Comparison of ENCODE assay signal across 12 cellular contexts in genomic region chr3:179464296-179465092, GRCh38. TPM values are rescaled to one million over a fixed set of nuclear protein-coding genes. Genes with fewer than 3 reads are reported as not detected.
DNase-seq lines count a peak whose midpoint lies in the region; ATAC-seq and TF ChIP-seq lines count a peak whose summit lies in the region.
"Had no signal": no experiment of that assay in that cellular context is flagged by ENCODE, and none has a peak within 500 bp of the region (broad histone marks: within the 10 kb centered on the region; RNA-seq: fewer than 3 reads in every experiment).

No MANE protein-coding gene starts in this region.

- peak overlapping the region; percentile 59 for H3K4me3 Mint-ChIP-seq in activated naive CD8-positive, alpha-beta T cell treated with anti-CD3 and anti-CD28 coated beads, Interleukin-2, amount 10 ng/mL, durations not matched to agents 7 days and 5 days
- peak overlapping the region; percentile 69 to 70 for H3K4me3 Mint-ChIP-seq in stimulated activated naive B cell treated with anti-CD40 and anti-IgM and Interleukin-4, amounts not matched to agents 10 μg/mL and 1 μg/mL and 100 μg/mL, for 72 hours

- POLR2A ChIA-PET in activated naive CD8-positive, alpha-beta T cell treated with anti-CD3 and anti-CD28 coated beads, Interleukin-2, amount 10 ng/mL, durations not matched to agents 7 days and 5 days (lab: Charles Lee) = interaction anchor here (1.1 kb wide), 1 partner anchor 13 kb away, joined by 5 read pairs; the partner anchor contains the start of gene GNB4
- POLR2A ChIA-PET in SK-N-SH (lab: Yijun Ruan, JAX) = no interaction called here

- no peak overlapping the region for H3K4me2 ChIP-seq in GM23248 (ENCODE audit: unreplicated experiment)
- H3K4me2 ChIP-seq in SK-N-SH = no peak overlapping the region

- H3K79me2 ChIP-seq in GM23248 (ENCODE audit: insufficient read depth) = no peaks in the 10 kb centered on the region
- H3K79me2 ChIP-seq in SK-N-SH (ENCODE audit: insufficient read depth) = no peaks in the 10 kb centered on the region

- no peaks in the 10 kb centered on the region for H3F3A ChIP-seq in GM23248 (ENCODE audit: insufficient read depth)
- no peaks in the 10 kb centered on the region for H3F3A ChIP-seq in SK-N-SH (replicated peaks; ENCODE audit: insufficient read depth)

- no peak overlapping the region for H3K27ac ChIP-seq in GM23248
- H3K27ac ChIP-seq in SK-N-SH (ENCODE audit: low read depth in 2 of 2, low read length in 1 of 2) = no peak overlapping the region
- H3K27ac ChIP-seq: right lobe of liver, tibial nerve had no signal

- H3K9ac ChIP-seq in GM23248 (no peak overlapping the region), SK-N-SH (no peak overlapping the region)

- H3K27ac Mint-ChIP-seq in activated naive CD8-positive, alpha-beta T cell treated with anti-CD3 and anti-CD28 coated beads, Interleukin-2, amount 10 ng/mL, durations not matched to agents 7 days and 5 days = peak overlapping the region; percentile 19
- peak overlapping the region; percentile 53 for H3K27ac Mint-ChIP-seq in stimulated activated naive B cell treated with anti-CD40 and anti-IgM and Interleukin-4, amounts not matched to agents 10 μg/mL and 1 μg/mL and 100 μg/mL, for 72 hours

- peak; percentile 14 for DNase-seq in activated CD4-positive, alpha-beta T cell treated with anti-CD3 and anti-CD28 coated beads for 48 hours
- no peak for DNase-seq in activated CD4-positive, alpha-beta T cell treated with anti-CD3 and anti-CD28 coated beads, Interleukin-2, amount 50 U/mL, for 48 hours
- peak; percentile 31 for DNase-seq in activated naive CD8-positive, alpha-beta T cell treated with anti-CD3 and anti-CD28 coated beads, Interleukin-2, amount 10 ng/mL, durations not matched to agents 7 days and 5 days
- peak; percentile 9 for DNase-seq in stimulated activated naive B cell treated with anti-CD40 and anti-IgM and Interleukin-4, amounts not matched to agents 10 μg/mL and 1 μg/mL and 100 μg/mL, for 72 hours
- no peak for DNase-seq in HuH-7.5 (ENCODE audit: low spot score)
- no peak for DNase-seq in GM23248
- no peak for DNase-seq in SK-N-SH
- DNase-seq: glutamatergic neuron, NCI-H446 treated with DMSO at 0.1 percent for 48 hours, right lobe of liver had no signal

- H3K4me3 ChIP-seq in GM23248 (no peak overlapping the region), SK-N-SH (ENCODE audit: low read depth in 2 of 2, low read length in 1 of 2) (no peak overlapping the region)
- H3K4me3 ChIP-seq: right lobe of liver, tibial nerve had no signal

- H3K27me3 ChIP-seq in GM23248 (replicated peaks; ENCODE audit: insufficient read depth) (no peaks in the 10 kb centered on the region), SK-N-SH (ENCODE audit: insufficient read depth) (no peaks in the 10 kb centered on the region; the same call in 1 of the 2 replicates)
- H3K27me3 ChIP-seq: right lobe of liver, tibial nerve had no signal

- TF ChIP-seq EP300 in SK-N-SH (IDR thresholded peaks at IDR 0.05; ENCODE audit: borderline replicate concordance in 1 of 2, low read depth in 1 of 2, low read length in 1 of 2) = no peak

- TF ChIP-seq RAD21 in SK-N-SH (IDR thresholded peaks at IDR 0.05; ENCODE audit: low read length) = no peak

- peak; percentile 50 for ATAC-seq in HG03175 (IDR thresholded peaks at IDR 0.05; ENCODE audit: unreplicated experiment)
- peak; percentile 73 for ATAC-seq in activated naive CD8-positive, alpha-beta T cell treated with anti-CD3 and anti-CD28 coated beads, Interleukin-2, amount 10 ng/mL, durations not matched to agents 7 days and 5 days (ENCODE audit: low read depth)
- peak; percentile 84 to 86 for ATAC-seq in stimulated activated naive B cell treated with anti-CD40 and anti-IgM and Interleukin-4, amounts not matched to agents 10 μg/mL and 1 μg/mL and 100 μg/mL, for 72 hours (replicated peaks)

- in situ Hi-C loops in GM23248 (cut with MboI) = no loop called here

- TF ChIP-seq CTCF in SK-N-SH (IDR thresholded peaks at IDR 0.05) = no peak

- no peaks in the 10 kb centered on the region for H4K20me1 ChIP-seq in GM23248 (ENCODE audit: insufficient read depth)
- no peaks in the 10 kb centered on the region for H4K20me1 ChIP-seq in SK-N-SH (ENCODE audit: insufficient read depth)

- peaks cover 9% of the 10 kb centered on the region for H3K4me1 Mint-ChIP-seq in activated naive CD8-positive, alpha-beta T cell treated with anti-CD3 and anti-CD28 coated beads, Interleukin-2, amount 10 ng/mL, durations not matched to agents 7 days and 5 days
- H3K4me1 Mint-ChIP-seq in stimulated activated naive B cell treated with anti-CD40 and anti-IgM and Interleukin-4, amounts not matched to agents 10 μg/mL and 1 μg/mL and 100 μg/mL, for 72 hours = peaks cover 12 to 21% of the 10 kb centered on the region in 2 donors

- H3K36me3 ChIP-seq in GM23248 (ENCODE audit: low read depth) (no peaks in the 10 kb centered on the region), SK-N-SH (replicated peaks in 1 of 2; ENCODE audit: control insufficient read depth in 1 of 2, insufficient read depth in 2 of 2, low read length in 1 of 2) (no peaks in the 10 kb centered on the region)
- H3K36me3 ChIP-seq: right lobe of liver, tibial nerve had no signal

- CTCF ChIA-PET in SK-N-SH (lab: Yijun Ruan, JAX) = interaction anchor here (1.2 kb wide), 1 partner anchor 62 kb away, joined by 4 read pairs; no protein-coding TSS in a partner anchor

- no peaks in the 10 kb centered on the region for H3K9me3 Mint-ChIP-seq in activated naive CD8-positive, alpha-beta T cell treated with anti-CD3 and anti-CD28 coated beads, Interleukin-2, amount 10 ng/mL, durations not matched to agents 7 days and 5 days
- no peaks in the 10 kb centered on the region for H3K9me3 Mint-ChIP-seq in stimulated activated naive B cell treated with anti-CD40 and anti-IgM and Interleukin-4, amounts not matched to agents 10 μg/mL and 1 μg/mL and 100 μg/mL, for 72 hours

- 74% methylated on average over 19 of the region's 19 CpGs for WGBS in GM23248 (ENCODE audit: low coverage in 1 of 2, low lambda C conversion rate in 2 of 2, missing lambda C conversion rate in 2 of 2), 2 experiments
- WGBS in SK-N-SH (ENCODE audit: low lambda C conversion rate) = 82% methylated on average over 12 of the region's 19 CpGs

- H3K9me3 ChIP-seq in GM23248 (ENCODE audit: low read depth) (no peaks in the 10 kb centered on the region), SK-N-SH (no peaks in the 10 kb centered on the region)
- H3K9me3 ChIP-seq: right lobe of liver, tibial nerve had no signal

- no peaks in the 10 kb centered on the region for H3K9me2 ChIP-seq in GM23248 (ENCODE audit: insufficient read depth)
- no peaks in the 10 kb centered on the region for H3K9me2 ChIP-seq in SK-N-SH

- peaks cover 13% of the 10 kb centered on the region for H3K27me3 Mint-ChIP-seq in activated naive CD8-positive, alpha-beta T cell treated with anti-CD3 and anti-CD28 coated beads, Interleukin-2, amount 10 ng/mL, durations not matched to agents 7 days and 5 days
- no peaks in the 10 kb centered on the region for H3K27me3 Mint-ChIP-seq in stimulated activated naive B cell treated with anti-CD40 and anti-IgM and Interleukin-4, amounts not matched to agents 10 μg/mL and 1 μg/mL and 100 μg/mL, for 72 hours

- H3K36me3 Mint-ChIP-seq in activated naive CD8-positive, alpha-beta T cell treated with anti-CD3 and anti-CD28 coated beads, Interleukin-2, amount 10 ng/mL, durations not matched to agents 7 days and 5 days = no peaks in the 10 kb centered on the region
- H3K36me3 Mint-ChIP-seq in stimulated activated naive B cell treated with anti-CD40 and anti-IgM and Interleukin-4, amounts not matched to agents 10 μg/mL and 1 μg/mL and 100 μg/mL, for 72 hours = no peaks in the 10 kb centered on the region

- H3K4me1 ChIP-seq in GM23248 (ENCODE audit: insufficient read depth) (no peaks in the 10 kb centered on the region), SK-N-SH (ENCODE audit: control insufficient read depth in 1 of 2, insufficient read depth in 2 of 2, low read depth in 1 of 2, low read length in 1 of 2) (no peaks in the 10 kb centered on the region)
- H3K4me1 ChIP-seq: right lobe of liver had no signal

- H2AFZ ChIP-seq in GM23248 (no peak overlapping the region), SK-N-SH (ENCODE audit: low read depth) (no peak overlapping the region)

TF ChIP-seq in SK-N-SH, 30 proteins besides CTCF, POLR2A, EP300 and RAD21 (continues in another document):
- TF ChIP-seq REST (IDR thresholded peaks at IDR 0.05; ENCODE audit: low read depth, low read length) (no peak), RXRA (IDR thresholded peaks at IDR 0.05; ENCODE audit: borderline replicate concordance, low read depth) (no peak), EZH2phosphoT487 (IDR thresholded peaks at IDR 0.05; ENCODE audit: borderline replicate concordance, low read depth) (no peak), POLR2AphosphoS5 (IDR thresholded peaks at IDR 0.05; ENCODE audit: low read depth, low read length) (no peak)

RNA-seq across cellular contexts. Expression of gene GNB4, which starts 13.2 kb away (rescaled TPM):
- 1 to 10 TPM; 6.2 to 7.1 TPM for total RNA-seq in activated naive CD8-positive, alpha-beta T cell treated with anti-CD3 and anti-CD28 coated beads, Interleukin-2, amount 10 ng/mL, durations not matched to agents 7 days and 5 days
- total RNA-seq in GM23248 (2014; rRNA removed; shearing (Covaris generic)) = 84.7 and 88.1 TPM in 2 replicates
- polyA plus RNA-seq in GM23248 (2016; fragmentation: Nextera tagmentation; extraction: Ambion mirVana) (42.3 and 47.3 TPM in 2 replicates), SK-N-SH (2012; rRNA removed) (8.7 and 12.9 TPM in 2 replicates)
- polyA plus RNA-seq in SK-N-SH (2012; cell fraction: cytosol; rRNA removed) = 12.7 and 14.5 TPM in 2 replicates
- 4.5 and 6.5 TPM in 2 replicates for polyA plus RNA-seq in SK-N-SH (2012; cell fraction: nucleus; rRNA removed)

Comparison
In these comparisons a context has a peak if more than half of its experiments do, and no peak if none do; other contexts are left out.
1. DNase-seq: peak in activated CD4-positive, alpha-beta T cell treated with anti-CD3 and anti-CD28 coated beads for 48 hours (single experiment), activated naive CD8-positive, alpha-beta T cell treated with anti-CD3 and anti-CD28 coated beads, Interleukin-2, amount 10 ng/mL, durations not matched to agents 7 days and 5 days (single experiment) and stimulated activated naive B cell treated with anti-CD40 and anti-IgM and Interleukin-4, amounts not matched to agents 10 μg/mL and 1 μg/mL and 100 μg/mL, for 72 hours (single experiment); none in activated CD4-positive, alpha-beta T cell treated with anti-CD3 and anti-CD28 coated beads, Interleukin-2, amount 50 U/mL, for 48 hours (0 of 2), HuH-7.5 (single experiment), GM23248 (single experiment) and SK-N-SH (single experiment).
2. RNA of gene GNB4, which starts 13.2 kb away (total RNA-seq): 84.7 to 88.1 TPM in GM23248; 6.2 to 7.1 TPM in activated naive CD8-positive, alpha-beta T cell treated with anti-CD3 and anti-CD28 coated beads, Interleukin-2, amount 10 ng/mL, durations not matched to agents 7 days and 5 days; every median in the first group is over 10 times any median in the second.
3. Peak in every context shown above with its lines, with median percentiles within 50 percentile points of each other: ATAC-seq.